ENCODE assay signal across 1 cellular context in the genomic region with DNA sequence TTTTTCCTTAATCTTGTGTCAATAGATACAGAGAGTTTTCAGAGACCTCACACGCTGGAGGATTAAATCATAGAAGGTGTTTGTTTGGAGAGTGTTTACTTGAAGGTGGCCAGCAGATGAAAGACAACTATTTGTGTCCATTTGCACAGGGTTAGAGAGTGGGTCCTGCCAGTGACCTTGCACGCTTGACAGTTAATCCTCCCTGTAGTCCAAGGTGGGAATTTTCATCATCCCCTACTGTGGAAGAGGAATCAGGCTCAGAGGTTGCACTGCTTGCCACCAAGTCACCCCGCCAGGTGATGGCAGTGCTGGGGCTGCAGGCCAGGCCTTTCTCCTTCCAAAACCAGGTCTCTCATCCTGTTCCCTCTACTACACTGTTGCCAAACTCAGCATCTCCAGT.
TF ChIP-seq lines count a peak whose summit lies in the region.

No MANE protein-coding gene starts in this region.

TF ChIP-seq in SK-N-SH, 30 proteins besides CTCF, POLR2A, EP300 and RAD21 (continued from another document):
- TF ChIP-seq, protein P1, sequence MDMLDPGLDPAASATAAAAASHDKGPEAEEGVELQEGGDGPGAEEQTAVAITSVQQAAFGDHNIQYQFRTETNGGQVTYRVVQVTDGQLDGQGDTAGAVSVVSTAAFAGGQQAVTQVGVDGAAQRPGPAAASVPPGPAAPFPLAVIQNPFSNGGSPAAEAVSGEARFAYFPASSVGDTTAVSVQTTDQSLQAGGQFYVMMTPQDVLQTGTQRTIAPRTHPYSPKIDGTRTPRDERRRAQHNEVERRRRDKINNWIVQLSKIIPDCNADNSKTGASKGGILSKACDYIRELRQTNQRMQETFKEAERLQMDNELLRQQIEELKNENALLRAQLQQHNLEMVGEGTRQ (IDR thresholded peaks at IDR 0.05; ENCODE audit: borderline replicate concordance, low read depth, low read length), result no peak
- TF ChIP-seq FOSL2 (IDR thresholded peaks at IDR 0.05; ENCODE audit: borderline replicate concordance, low read depth) (no peak), TEAD4 (IDR thresholded peaks at IDR 0.05; ENCODE audit: borderline replicate concordance, insufficient read depth) (no peak), GABPA (IDR thresholded peaks at IDR 0.05; ENCODE audit: low read depth) (no peak), GATA2 (CRISPR knock-in tag; IDR thresholded peaks at IDR 0.05) (no peak), POLR2AphosphoS5 (IDR thresholded peaks at IDR 0.05; ENCODE audit: low read depth, low read length) (no peak), NRF1 (IDR thresholded peaks at IDR 0.05; ENCODE audit: low read depth, low read length) (no peak), RCOR1 (IDR thresholded peaks at IDR 0.05; ENCODE audit: low read length) (no peak)
